Comparison of ENCODE assay signal across 11 cellular contexts in genomic region chr20:39767352-39767751, GRCh38.
"Had no signal": no experiment of that assay in that cellular context is flagged by ENCODE, and none has a peak within 500 bp of the region (broad histone marks: within the 10 kb centered on the region; RNA-seq: fewer than 3 reads in every experiment).

No MANE protein-coding gene starts in this region.

- H2AFZ ChIP-seq: GM23248, GM23338 had no signal

- H3K4me3 ChIP-seq: GM23248, GM23338, HAP-1 had no signal

- H3K9ac ChIP-seq: GM23248 had no signal

- DNase-seq: GM23248, GOT3, H7, H9, HCEC 1CT, HFFc6 had no signal

- H3K36me3 ChIP-seq: HAP-1 had no signal

- FAIRE-seq: H1, H54 had no signal

- H3K4me2 ChIP-seq: GM23338 had no signal

- H3K27ac ChIP-seq: GM23248 had no signal

- H3K4me1 ChIP-seq: HAP-1 had no signal

- ATAC-seq: GM23338, HCT116 had no signal

- H3K9me3 ChIP-seq: HAP-1 had no signal
